In genomic region chr21:43053112-43053511, GRCh38 we compare ENCODE assay signal across 2 cellular contexts. TPM values are rescaled to one million over a fixed set of nuclear protein-coding genes. Genes with fewer than 3 reads are reported as not detected.
"Had no signal": no experiment of that assay in that cellular context is flagged by ENCODE, and none has a peak within 500 bp of the region (broad histone marks: within the 10 kb centered on the region; RNA-seq: fewer than 3 reads in every experiment).

No MANE protein-coding gene starts in this region.

RNA-seq across cellular contexts. Expression of gene CBS, which starts 22.5 kb away (rescaled TPM):
- total RNA-seq: mononuclear cell had no signal
- polyA plus RNA-seq: naive thymus-derived CD4-positive, alpha-beta T cell had no signal
